8 cellular contexts compared by ENCODE assay signal in the genomic region with DNA sequence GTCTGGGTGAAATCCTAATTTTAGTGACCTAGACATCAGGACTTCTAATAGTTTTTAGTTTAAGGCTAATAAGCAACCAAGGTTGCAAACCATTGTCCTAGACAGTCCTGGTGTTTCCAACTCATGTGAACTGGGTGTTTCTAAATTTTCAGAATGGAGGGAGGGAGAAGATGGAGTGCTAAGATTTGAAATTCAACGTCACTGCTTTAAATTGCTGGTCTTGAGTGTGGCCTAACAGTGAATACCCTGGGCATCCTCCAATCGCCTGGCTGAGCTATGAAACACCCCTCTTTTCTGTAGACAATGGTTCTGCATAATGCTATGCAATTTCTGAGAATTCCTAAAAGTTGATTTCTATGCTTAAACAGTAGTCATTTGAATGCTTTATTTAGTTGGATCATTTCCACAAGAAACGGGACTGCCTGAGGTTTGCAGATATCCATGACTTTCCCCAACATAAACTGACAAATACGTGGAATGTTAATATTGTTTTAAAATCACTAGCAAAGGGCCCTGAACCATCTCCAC. TPM values are rescaled to one million over a fixed set of nuclear protein-coding genes. Genes with fewer than 3 reads are reported as not detected.
DNase-seq lines count a peak whose midpoint lies in the region; ATAC-seq and TF ChIP-seq lines count a peak whose summit lies in the region.

No MANE protein-coding gene starts in this region.

- ATAC-seq in HG02852 (IDR thresholded peaks at IDR 0.05; ENCODE audit: unreplicated experiment): peak; percentile 18
- no peak for ATAC-seq in GM18498 (IDR thresholded peaks at IDR 0.05; ENCODE audit: unreplicated experiment)

- peaks cover 72% of the 10 kb centered on the region for H3K4me1 Mint-ChIP-seq in chondrocyte (ENCODE audit: low read depth)

- H3K36me3 ChIP-seq in OCI-LY3 (replicated peaks; ENCODE audit: low read depth, low read length) (no peaks in the 10 kb centered on the region), liver (ENCODE audit: control insufficient read depth in 4 of 4, insufficient read depth in 3 of 4, low read depth in 1 of 4, low read length in 3 of 4) (no peaks in the 10 kb centered on the region)

- H3K4me2 ChIP-seq in OCI-LY3 (ENCODE audit: low read length): peak overlapping the region; percentile 96

- H3K4me3 Mint-ChIP-seq in chondrocyte (ENCODE audit: unreplicated experiment): peak overlapping the region; percentile 97

- TF ChIP-seq RAD21 in liver (IDR thresholded peaks at IDR 0.05): no peak

- no peaks in the 10 kb centered on the region for H3K36me3 Mint-ChIP-seq in chondrocyte (ENCODE audit: low read depth)

- H2AFZ ChIP-seq in OCI-LY3 (ENCODE audit: low read depth, low read length): no peak overlapping the region

- TF ChIP-seq CTCF in OCI-LY3 (IDR thresholded peaks at IDR 0.05; ENCODE audit: low read depth, low read length) (no peak), chondrocyte (IDR thresholded peaks at IDR 0.05) (no peak), liver (IDR thresholded peaks at IDR 0.05; ENCODE audit: low read depth, low read length, missing input control) (no peak)

- H3K4me1 ChIP-seq in OCI-LY3 (ENCODE audit: low read length): peaks cover 28% of the 10 kb centered on the region
- peaks cover 15 to 47% (median 31%) of the 10 kb centered on the region in 4 donors for H3K4me1 ChIP-seq in liver (ENCODE audit: control insufficient read depth in 4 of 4, insufficient read depth in 4 of 4, low read length in 3 of 4)

- no peak overlapping the region for H3K27ac ChIP-seq in OCI-LY3 (ENCODE audit: low read length)
- peak overlapping the region; percentile 92 to 99 for H3K27ac ChIP-seq in liver (ENCODE audit: low read depth in 1 of 2, low read length in 2 of 2)
- H3K27ac ChIP-seq in temporal lobe (ENCODE audit: low read depth, low read length): peak overlapping the region; percentile 100

- peak overlapping the region; percentile 79 for H3K9ac ChIP-seq in OCI-LY3 (ENCODE audit: low read length)
- peak overlapping the region; percentile 97 for H3K9ac ChIP-seq in liver (ENCODE audit: low read depth in 1 of 2, low read length in 2 of 2)

- no peaks in the 10 kb centered on the region for H3K27me3 ChIP-seq in OCI-LY3 (ENCODE audit: low read depth, low read length)
- H3K27me3 ChIP-seq in liver (ENCODE audit: control insufficient read depth in 4 of 4, insufficient read depth in 4 of 4, low read length in 3 of 4): no peaks in the 10 kb centered on the region

- H3K9me3 ChIP-seq in OCI-LY3 (ENCODE audit: insufficient read depth, low read length) (no peaks in the 10 kb centered on the region), liver (ENCODE audit: control insufficient read depth in 4 of 4, low read length in 3 of 4) (no peaks in the 10 kb centered on the region)

- DNase-seq in NCI-H82 (lab: John Stamatoyannopoulos, UW): peak; percentile 30
- no peak for DNase-seq in NCI-H82 treated with DMSO at 0.1 percent for 48 hours (lab: John Stamatoyannopoulos, UW; ENCODE audit: unreplicated experiment)
- no peak for DNase-seq in chondrocyte (ENCODE audit: low spot score)

- H3K79me2 ChIP-seq in OCI-LY3 (ENCODE audit: low read length): peaks cover 52% of the 10 kb centered on the region

- WGBS in liver: 2% methylated on average over 4 of the region's 4 CpGs

- H3K27ac Mint-ChIP-seq in chondrocyte (ENCODE audit: unreplicated experiment): peak overlapping the region; percentile 98

- peaks cover 9% of the 10 kb centered on the region for H4K20me1 ChIP-seq in OCI-LY3 (ENCODE audit: insufficient read depth, low read length)

- H3K9me3 Mint-ChIP-seq in chondrocyte (ENCODE audit: low read depth): no peaks in the 10 kb centered on the region

- no peaks in the 10 kb centered on the region for H3K27me3 Mint-ChIP-seq in chondrocyte (ENCODE audit: low read depth)

- peak overlapping the region; percentile 94 for H3K4me3 ChIP-seq in OCI-LY3 (ENCODE audit: low read length)
- peak overlapping the region; percentile 45 to 99 (median 90) for H3K4me3 ChIP-seq in liver (ENCODE audit: low read depth in 1 of 3, low read length in 3 of 3)

TF ChIP-seq in liver, 16 proteins besides CTCF, POLR2A, EP300 and RAD21:
- TF ChIP-seq YY1 (IDR thresholded peaks at IDR 0.05): peak; percentile 54
- no peak for TF ChIP-seq HNF4A (conservative IDR thresholded peaks at IDR 0.05)
- no peak for TF ChIP-seq RXRA (IDR thresholded peaks at IDR 0.05)

RNA-seq across cellular contexts. Expression of gene FBXL5, which starts 1.2 kb away (rescaled TPM):
- total RNA-seq in chondrocyte (54.4 to 110 TPM (median 56.9 TPM) in 3 replicates), liver (10 to 100 TPM; 42.6 to 79.7 TPM), temporal lobe (142 TPM)
- 10 to 100 TPM; 24.5 to 26.4 TPM for polyA plus RNA-seq in liver

RNA-seq across cellular contexts. Expression of gene FAM200B, which starts 27.7 kb away (rescaled TPM):
- total RNA-seq in chondrocyte (26.0 to 33.0 TPM (median 31.8 TPM) in 3 replicates), liver (10 to 100 TPM; 11.8 to 17.0 TPM), temporal lobe (64.7 TPM)
- 10 to 100 TPM; 16.8 to 45.7 TPM for polyA plus RNA-seq in liver

RNA-seq across cellular contexts. Expression of gene BST1, which starts 48.9 kb away (rescaled TPM):
- total RNA-seq in chondrocyte: 0.45 TPM in 1 of 3 replicates, not detected in the others
- 10 to 100 TPM in 1 of 2 donors, 1 to 10 TPM in 1; 7.7 to 12.1 TPM for total RNA-seq in liver
- 10 to 100 TPM in 1 of 2 donors, 1 to 10 TPM in 1; 3.7 to 13.2 TPM for polyA plus RNA-seq in liver
- total RNA-seq in temporal lobe: 2.7 TPM
